Comparison of ENCODE assay signal across 1 cellular context in genomic region chr5:139844472-139845145, GRCh38.
TF ChIP-seq lines count a peak whose summit lies in the region.

No MANE protein-coding gene starts in this region.

TF ChIP-seq in K562, 482 proteins besides CTCF, POLR2A, EP300 and RAD21 (continued from another document):
- TF ChIP-seq, protein P1, sequence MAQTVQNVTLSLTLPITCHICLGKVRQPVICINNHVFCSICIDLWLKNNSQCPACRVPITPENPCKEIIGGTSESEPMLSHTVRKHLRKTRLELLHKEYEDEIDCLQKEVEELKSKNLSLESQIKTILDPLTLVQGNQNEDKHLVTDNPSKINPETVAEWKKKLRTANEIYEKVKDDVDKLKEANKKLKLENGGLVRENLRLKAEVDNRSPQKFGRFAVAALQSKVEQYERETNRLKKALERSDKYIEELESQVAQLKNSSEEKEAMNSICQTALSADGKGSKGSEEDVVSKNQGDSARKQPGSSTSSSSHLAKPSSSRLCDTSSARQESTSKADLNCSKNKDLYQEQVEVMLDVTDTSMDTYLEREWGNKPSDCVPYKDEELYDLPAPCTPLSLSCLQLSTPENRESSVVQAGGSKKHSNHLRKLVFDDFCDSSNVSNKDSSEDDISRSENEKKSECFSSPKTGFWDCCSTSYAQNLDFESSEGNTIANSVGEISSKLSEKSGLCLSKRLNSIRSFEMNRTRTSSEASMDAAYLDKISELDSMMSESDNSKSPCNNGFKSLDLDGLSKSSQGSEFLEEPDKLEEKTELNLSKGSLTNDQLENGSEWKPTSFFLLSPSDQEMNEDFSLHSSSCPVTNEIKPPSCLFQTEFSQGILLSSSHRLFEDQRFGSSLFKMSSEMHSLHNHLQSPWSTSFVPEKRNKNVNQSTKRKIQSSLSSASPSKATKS (CRISPR knock-in tag; IDR thresholded peaks at IDR 0.05): no peak
- TF ChIP-seq THRA (IDR thresholded peaks at IDR 0.05) (no peak), GTF2A2 (tag; IDR thresholded peaks at IDR 0.05) (no peak), STAT5A (IDR thresholded peaks at IDR 0.05; ENCODE audit: borderline replicate concordance, low read length) (no peak), RBM39 (optimal IDR thresholded peaks at IDR 0.05; ENCODE audit: low read depth, low read length) (no peak), PCBP2 (IDR thresholded peaks at IDR 0.05; ENCODE audit: low read depth, low read length, poor library complexity, severe bottlenecking) (no peak), IRF2 (CRISPR knock-in tag; IDR thresholded peaks at IDR 0.05) (no peak), ARID3A (IDR thresholded peaks at IDR 0.05; ENCODE audit: borderline replicate concordance, low read depth, low read length) (no peak), SNIP1 (IDR thresholded peaks at IDR 0.05; ENCODE audit: low read depth) (no peak), ELK3 (CRISPR knock-in tag; IDR thresholded peaks at IDR 0.05) (no peak), MYC (IDR thresholded peaks at IDR 0.05; ENCODE audit: low read depth, low read length) (no peak), MYC (CRISPR knock-in tag; IDR thresholded peaks at IDR 0.05; ENCODE audit: borderline replicate concordance, low read depth) (no peak), POLR2H (tag; IDR thresholded peaks at IDR 0.05; ENCODE audit: low read depth) (no peak), POLR2AphosphoS5 (IDR thresholded peaks at IDR 0.05; ENCODE audit: control insufficient read depth, insufficient read depth, low read depth, low read length) (no peak), CREM (IDR thresholded peaks at IDR 0.05; ENCODE audit: low read depth) (peak; percentile 48), KLF10 (CRISPR knock-in tag; IDR thresholded peaks at IDR 0.05) (no peak), SP1 (CRISPR knock-in tag; IDR thresholded peaks at IDR 0.05) (no peak), E2F8 (IDR thresholded peaks at IDR 0.05; ENCODE audit: low read depth, partially characterized antibody) (no peak), HOXB6 (CRISPR knock-in tag; IDR thresholded peaks at IDR 0.05; ENCODE audit: borderline replicate concordance) (no peak), SMC3 (conservative IDR thresholded peaks at IDR 0.05; ENCODE audit: insufficient read depth, low read depth, low read length) (peak; percentile 92), ZNF79 (CRISPR knock-in tag; IDR thresholded peaks at IDR 0.05; ENCODE audit: low read depth) (no peak), TCF15 (CRISPR knock-in tag; IDR thresholded peaks at IDR 0.05) (no peak), SRSF1 (IDR thresholded peaks at IDR 0.05; ENCODE audit: low read depth, low read length) (no peak), ZZZ3 (IDR thresholded peaks at IDR 0.05) (no peak), JUND (IDR thresholded peaks at IDR 0.05; ENCODE audit: borderline replicate concordance, low read depth, low read length) (0 out of 2 replicates have a peak, but pooled peaks have one; percentile 27), JUND (tag; IDR thresholded peaks at IDR 0.05; ENCODE audit: borderline replicate concordance, low read depth, low read length) (no peak)
- TF ChIP-seq, protein P2, sequence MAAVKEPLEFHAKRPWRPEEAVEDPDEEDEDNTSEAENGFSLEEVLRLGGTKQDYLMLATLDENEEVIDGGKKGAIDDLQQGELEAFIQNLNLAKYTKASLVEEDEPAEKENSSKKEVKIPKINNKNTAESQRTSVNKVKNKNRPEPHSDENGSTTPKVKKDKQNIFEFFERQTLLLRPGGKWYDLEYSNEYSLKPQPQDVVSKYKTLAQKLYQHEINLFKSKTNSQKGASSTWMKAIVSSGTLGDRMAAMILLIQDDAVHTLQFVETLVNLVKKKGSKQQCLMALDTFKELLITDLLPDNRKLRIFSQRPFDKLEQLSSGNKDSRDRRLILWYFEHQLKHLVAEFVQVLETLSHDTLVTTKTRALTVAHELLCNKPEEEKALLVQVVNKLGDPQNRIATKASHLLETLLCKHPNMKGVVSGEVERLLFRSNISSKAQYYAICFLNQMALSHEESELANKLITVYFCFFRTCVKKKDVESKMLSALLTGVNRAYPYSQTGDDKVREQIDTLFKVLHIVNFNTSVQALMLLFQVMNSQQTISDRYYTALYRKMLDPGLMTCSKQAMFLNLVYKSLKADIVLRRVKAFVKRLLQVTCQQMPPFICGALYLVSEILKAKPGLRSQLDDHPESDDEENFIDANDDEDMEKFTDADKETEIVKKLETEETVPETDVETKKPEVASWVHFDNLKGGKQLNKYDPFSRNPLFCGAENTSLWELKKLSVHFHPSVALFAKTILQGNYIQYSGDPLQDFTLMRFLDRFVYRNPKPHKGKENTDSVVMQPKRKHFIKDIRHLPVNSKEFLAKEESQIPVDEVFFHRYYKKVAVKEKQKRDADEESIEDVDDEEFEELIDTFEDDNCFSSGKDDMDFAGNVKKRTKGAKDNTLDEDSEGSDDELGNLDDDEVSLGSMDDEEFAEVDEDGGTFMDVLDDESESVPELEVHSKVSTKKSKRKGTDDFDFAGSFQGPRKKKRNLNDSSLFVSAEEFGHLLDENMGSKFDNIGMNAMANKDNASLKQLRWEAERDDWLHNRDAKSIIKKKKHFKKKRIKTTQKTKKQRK (IDR thresholded peaks at IDR 0.05; ENCODE audit: borderline replicate concordance, low read depth, low read length): no peak
- TF ChIP-seq, protein P3, sequence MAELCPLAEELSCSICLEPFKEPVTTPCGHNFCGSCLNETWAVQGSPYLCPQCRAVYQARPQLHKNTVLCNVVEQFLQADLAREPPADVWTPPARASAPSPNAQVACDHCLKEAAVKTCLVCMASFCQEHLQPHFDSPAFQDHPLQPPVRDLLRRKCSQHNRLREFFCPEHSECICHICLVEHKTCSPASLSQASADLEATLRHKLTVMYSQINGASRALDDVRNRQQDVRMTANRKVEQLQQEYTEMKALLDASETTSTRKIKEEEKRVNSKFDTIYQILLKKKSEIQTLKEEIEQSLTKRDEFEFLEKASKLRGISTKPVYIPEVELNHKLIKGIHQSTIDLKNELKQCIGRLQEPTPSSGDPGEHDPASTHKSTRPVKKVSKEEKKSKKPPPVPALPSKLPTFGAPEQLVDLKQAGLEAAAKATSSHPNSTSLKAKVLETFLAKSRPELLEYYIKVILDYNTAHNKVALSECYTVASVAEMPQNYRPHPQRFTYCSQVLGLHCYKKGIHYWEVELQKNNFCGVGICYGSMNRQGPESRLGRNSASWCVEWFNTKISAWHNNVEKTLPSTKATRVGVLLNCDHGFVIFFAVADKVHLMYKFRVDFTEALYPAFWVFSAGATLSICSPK (IDR thresholded peaks at IDR 0.05; ENCODE audit: borderline replicate concordance): no peak
- TF ChIP-seq, protein P4, sequence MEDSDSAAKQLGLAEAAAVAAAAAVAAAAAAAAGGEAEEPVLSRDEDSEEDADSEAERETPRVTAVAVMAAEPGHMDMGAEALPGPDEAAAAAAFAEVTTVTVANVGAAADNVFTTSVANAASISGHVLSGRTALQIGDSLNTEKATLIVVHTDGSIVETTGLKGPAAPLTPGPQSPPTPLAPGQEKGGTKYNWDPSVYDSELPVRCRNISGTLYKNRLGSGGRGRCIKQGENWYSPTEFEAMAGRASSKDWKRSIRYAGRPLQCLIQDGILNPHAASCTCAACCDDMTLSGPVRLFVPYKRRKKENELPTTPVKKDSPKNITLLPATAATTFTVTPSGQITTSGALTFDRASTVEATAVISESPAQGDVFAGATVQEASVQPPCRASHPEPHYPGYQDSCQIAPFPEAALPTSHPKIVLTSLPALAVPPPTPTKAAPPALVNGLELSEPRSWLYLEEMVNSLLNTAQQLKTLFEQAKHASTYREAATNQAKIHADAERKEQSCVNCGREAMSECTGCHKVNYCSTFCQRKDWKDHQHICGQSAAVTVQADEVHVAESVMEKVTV (CRISPR knock-in tag; IDR thresholded peaks at IDR 0.05): peak; percentile 48; the same call in 1 of the 2 replicates
